In genomic region chr9:133714606-133715294, GRCh38 we compare ENCODE assay signal across 12 cellular contexts. TPM values are rescaled to one million over a fixed set of nuclear protein-coding genes. Genes with fewer than 3 reads are reported as not detected.
DNase-seq lines count a peak whose midpoint lies in the region; ATAC-seq and TF ChIP-seq lines count a peak whose summit lies in the region.
"Had no signal": no experiment of that assay in that cellular context is flagged by ENCODE, and none has a peak within 500 bp of the region (broad histone marks: within the 10 kb centered on the region; RNA-seq: fewer than 3 reads in every experiment).

No MANE protein-coding gene starts in this region.

- H3K9me3 ChIP-seq in SJCRH30 (replicated peaks): no peaks in the 10 kb centered on the region
- H3K9me3 ChIP-seq in osteoblast (ENCODE audit: low read depth, low read length): no peaks in the 10 kb centered on the region
- no peaks in the 10 kb centered on the region for H3K9me3 ChIP-seq in ascending aorta
- H3K9me3 ChIP-seq in OCI-LY7 (ENCODE audit: low read length): no peaks in the 10 kb centered on the region
- H3K9me3 ChIP-seq: colonic mucosa had no signal

- CTCF ChIA-PET in OCI-LY7 (lab: Charles Lee; ENCODE audit: unreplicated experiment): interaction anchor here (1.0 kb wide), 1 partner anchor 181 kb away, joined by 3 read pairs; no protein-coding TSS in a partner anchor

- H3K4me3 ChIP-seq in SJCRH30 (peak overlapping the region; percentile 25), osteoblast (ENCODE audit: insufficient read depth, low read length) (peak overlapping the region; percentile 16), ascending aorta (no peak overlapping the region), OCI-LY7 (ENCODE audit: low read depth, low read length, poor library complexity, severe bottlenecking) (no peak overlapping the region)
- H3K4me3 ChIP-seq: colonic mucosa, GM12878 had no signal

- DNase-seq in Daoy (ENCODE audit: low read depth) (peak; percentile 97), SJCRH30 (peak; percentile 99), glomerular visceral epithelial cell (ENCODE audit: extremely low spot score) (peak; percentile 40), osteoblast (ENCODE audit: insufficient read length, low spot score, missing footprints) (peak; percentile 88), cerebellum (ENCODE audit: low spot score) (no peak), ascending aorta (ENCODE audit: low spot score in 2 of 2) (no peak), OCI-LY7 (ENCODE audit: low spot score) (no peak)
- DNase-seq: colonic mucosa, NCI-H2029 treated with DMSO at 0.1 percent for 48 hours had no signal

- H3K36me3 ChIP-seq in SJCRH30 (no peaks in the 10 kb centered on the region), osteoblast (ENCODE audit: insufficient read depth, low read length) (no peaks in the 10 kb centered on the region), ascending aorta (no peaks in the 10 kb centered on the region), OCI-LY7 (ENCODE audit: insufficient read depth, low read length) (no peaks in the 10 kb centered on the region)
- H3K36me3 ChIP-seq: colonic mucosa had no signal

- ATAC-seq in HG02678 (IDR thresholded peaks at IDR 0.05; ENCODE audit: unreplicated experiment): no peak

- H4K20me1 ChIP-seq in osteoblast (ENCODE audit: insufficient read depth, low read length) (no peaks in the 10 kb centered on the region), OCI-LY7 (ENCODE audit: insufficient read depth, low read length) (no peaks in the 10 kb centered on the region)

- TF ChIP-seq CTCF in osteoblast (IDR thresholded peaks at IDR 0.05; ENCODE audit: extremely low read depth, low read depth, low read length) (no peak), ascending aorta (IDR thresholded peaks at IDR 0.05) (no peak), OCI-LY7 (conservative IDR thresholded peaks at IDR 0.05; ENCODE audit: low read length) (no peak)

- H2AFZ ChIP-seq in osteoblast (ENCODE audit: low read length): peak overlapping the region; percentile 60
- H2AFZ ChIP-seq in OCI-LY7 (ENCODE audit: low read length): no peak overlapping the region

- no TSS peak for BruUV-seq in OCI-LY7 (replicated peaks; lab: Mats Ljungman, UMichigan)

- POLR2A ChIA-PET in OCI-LY7 (lab: Charles Lee): no interaction called here

- H3K4me1 ChIP-seq in SJCRH30: peaks cover 67% of the 10 kb centered on the region
- H3K4me1 ChIP-seq in osteoblast (ENCODE audit: insufficient read depth, low read length): peaks cover 38% of the 10 kb centered on the region
- H3K4me1 ChIP-seq in ascending aorta: no peaks in the 10 kb centered on the region
- H3K4me1 ChIP-seq in OCI-LY7 (ENCODE audit: insufficient read depth, low read length, poor library complexity, severe bottlenecking): peaks cover 29% of the 10 kb centered on the region
- H3K4me1 ChIP-seq: colonic mucosa had no signal

- no peaks in the 10 kb centered on the region for H3K79me2 ChIP-seq in osteoblast (ENCODE audit: insufficient read depth, low read length)
- H3K79me2 ChIP-seq in OCI-LY7 (ENCODE audit: insufficient read depth, low read depth, low read length): no peaks in the 10 kb centered on the region

- intact Hi-C loops in ascending aorta (cut with DNase I) (no loop called here), OCI-LY7 (cut with micrococcal nuclease; ENCODE audit: unreplicated experiment) (loop anchor here (1.0 to 5.0 kb wide), 2 partner anchors 57 to 181 kb away; no protein-coding TSS in a partner anchor)

- H3K27ac ChIP-seq in SJCRH30 (peak overlapping the region; percentile 91), osteoblast (ENCODE audit: low read depth, low read length) (peak overlapping the region; percentile 93), ascending aorta (no peak overlapping the region), OCI-LY7 (ENCODE audit: low read depth, low read length, poor library complexity, severe bottlenecking) (no peak overlapping the region)
- H3K27ac ChIP-seq: colonic mucosa, HL-60 had no signal

- H3K27me3 ChIP-seq in SJCRH30 (no peaks in the 10 kb centered on the region), osteoblast (ENCODE audit: insufficient read depth, low read length) (no peaks in the 10 kb centered on the region), ascending aorta (no peaks in the 10 kb centered on the region)
- H3K27me3 ChIP-seq: colonic mucosa had no signal

- H3K4me2 ChIP-seq in osteoblast (ENCODE audit: insufficient read depth, low read length) (peak overlapping the region; percentile 68), OCI-LY7 (ENCODE audit: low read length) (no peak overlapping the region)

- H3K9me2 ChIP-seq in OCI-LY7 (ENCODE audit: insufficient read depth, low read length): no peaks in the 10 kb centered on the region

RNA-seq across cellular contexts. Expression of gene SARDH, which starts 23.4 kb away (rescaled TPM):
- total RNA-seq in Daoy (2014; rRNA removed; shearing (Covaris generic)): 0.45 and 1.2 TPM in 2 replicates
- total RNA-seq in SJCRH30 (2014; rRNA removed; shearing (Covaris generic)): 15.7 and 18.5 TPM in 2 replicates
- total RNA-seq in osteoblast (5.4 and 10.9 TPM in 2 replicates), cerebellum (4.2 TPM), ascending aorta (1.3 TPM), OCI-LY7 (2022) (39.4 and 42.8 TPM in 2 replicates)
- total RNA-seq in OCI-LY7 (2014; rRNA removed; shearing (Covaris generic)): 52.3 and 60.8 TPM in 2 replicates

Comparison
In these comparisons a context has a peak if more than half of its experiments do, and no peak if none do; other contexts are left out.
1. DNase-seq: peak in Daoy (single experiment), SJCRH30 (2 of 2), glomerular visceral epithelial cell (single experiment) and osteoblast (single experiment); none in cerebellum (single experiment), ascending aorta (0 of 2) and OCI-LY7 (single experiment).
2. H3K27ac ChIP-seq: peak in SJCRH30 (single experiment) and osteoblast (single experiment); none in ascending aorta (0 of 2) and OCI-LY7 (single experiment).
3. H3K4me3 ChIP-seq: peak in SJCRH30 (single experiment) and osteoblast (single experiment); none in ascending aorta (0 of 2) and OCI-LY7 (single experiment).